6 cellular contexts compared by ENCODE assay signal in genomic region chr16:30996324-30996999, GRCh38. TPM values are rescaled to one million over a fixed set of nuclear protein-coding genes. Genes with fewer than 3 reads are reported as not detected.
A peak's percentile ranks its signal among the peaks of the same experiment; 100 is the strongest.
DNase-seq lines count a peak whose midpoint lies in the region; ATAC-seq and TF ChIP-seq lines count a peak whose summit lies in the region.

No MANE protein-coding gene starts in this region.

- H3K4me1 ChIP-seq in BLaER1 treated with 17β-estradiol and CSF1 and Interleukin-3, amounts not matched to agents 10 nM and 100 nM, result peaks cover 0 to 38% (median 11%) of the 10 kb centered on the region in 10 experiments; a peak in 11 of 20 replicates
- H3K4me1 ChIP-seq in Peyer's patch (peaks cover 0 to 15% (median 7%) of the 10 kb centered on the region in 4 donors), iPS-20b (ENCODE audit: insufficient read depth, low read length) (peaks cover 5% of the 10 kb centered on the region; the same call in 1 of the 2 replicates)

- H3K27ac ChIP-seq in BLaER1 treated with 17β-estradiol and CSF1 and Interleukin-3, amounts not matched to agents 10 nM and 100 nM, result peak overlapping the region in 3 of 11 experiments; percentile 29 to 40 (median 30); a peak in 4 of 22 replicates
- peak overlapping the region; percentile 72 to 88 (median 80) for H3K27ac ChIP-seq in Peyer's patch
- no peak overlapping the region for H3K27ac ChIP-seq in iPS-20b (ENCODE audit: low read length)

- H3K4me3 ChIP-seq in BLaER1 treated with 17β-estradiol and CSF1 and Interleukin-3, amounts not matched to agents 10 nM and 100 nM, result peak overlapping the region in 6 of 10 experiments; percentile 26 to 62 (median 42); a peak in 10 of 20 replicates
- peak overlapping the region; percentile 45 to 58 (median 52) for H3K4me3 ChIP-seq in Peyer's patch
- peak overlapping the region; percentile 85 for H3K4me3 ChIP-seq in iPS-20b (ENCODE audit: low read length)

- peak overlapping the region; percentile 50 to 85 (median 62); a peak in 18 of 22 replicates for H3K4me2 ChIP-seq in BLaER1 treated with 17β-estradiol and CSF1 and Interleukin-3, amounts not matched to agents 10 nM and 100 nM

- no peak for TF ChIP-seq CTCF in Peyer's patch (IDR thresholded peaks at IDR 0.05)

- no peaks in the 10 kb centered on the region for H4K20me1 ChIP-seq in BLaER1 treated with 17β-estradiol and CSF1 and Interleukin-3, amounts not matched to agents 10 nM and 100 nM

- no peaks in the 10 kb centered on the region for H3K9me3 ChIP-seq in BLaER1 treated with 17β-estradiol and CSF1 and Interleukin-3, amounts not matched to agents 10 nM and 100 nM (replicated peaks in 1 of 11)
- H3K9me3 ChIP-seq in Peyer's patch (no peaks in the 10 kb centered on the region), iPS-20b (ENCODE audit: insufficient read depth, low read depth, low read length) (no peaks in the 10 kb centered on the region)

- H3K9ac ChIP-seq in BLaER1 treated with 17β-estradiol and CSF1 and Interleukin-3, amounts not matched to agents 10 nM and 100 nM, result peak overlapping the region in 6 of 11 experiments; percentile 26 to 63 (median 58); a peak in 8 of 22 replicates
- H3K9ac ChIP-seq in iPS-20b (ENCODE audit: low read depth, low read length), result peak overlapping the region; percentile 70; the same call in 1 of the 2 replicates

- peak in 1 of 3 donors; percentile 59 for DNase-seq in Peyer's patch
- no peak for DNase-seq in GM19238 (ENCODE audit: insufficient read length, low spot score)
- DNase-seq in NCI-H2227 (lab: John Stamatoyannopoulos, UW; ENCODE audit: unreplicated experiment), result no peak

- no peak for ATAC-seq in GM18498 (IDR thresholded peaks at IDR 0.05; ENCODE audit: unreplicated experiment)

- no peak for TF ChIP-seq POLR2A in Peyer's patch (IDR thresholded peaks at IDR 0.05)

- no peaks in the 10 kb centered on the region for H3K36me3 ChIP-seq in BLaER1 treated with 17β-estradiol and CSF1 and Interleukin-3, amounts not matched to agents 10 nM and 100 nM
- H3K36me3 ChIP-seq in Peyer's patch (no peaks in the 10 kb centered on the region), iPS-20b (ENCODE audit: insufficient read depth, low read depth, low read length) (no peaks in the 10 kb centered on the region)

- H3K27me3 ChIP-seq in BLaER1 treated with 17β-estradiol and CSF1 and Interleukin-3, amounts not matched to agents 10 nM and 100 nM, result no peaks in the 10 kb centered on the region
- no peaks in the 10 kb centered on the region for H3K27me3 ChIP-seq in Peyer's patch
- H3K27me3 ChIP-seq in iPS-20b (ENCODE audit: insufficient read depth, low read length), result peaks cover 26% of the 10 kb centered on the region

RNA-seq across cellular contexts. Expression of gene HSD3B7, which starts 11.5 kb away (rescaled TPM):
- 10 to 100 TPM; 38.8 to 59.1 (median 52.2) TPM for total RNA-seq in Peyer's patch

RNA-seq across cellular contexts. Expression of gene STX1B, which starts 14.0 kb away (rescaled TPM):
- total RNA-seq in Peyer's patch, result 1 to 10 TPM in 2 of 4 donors, under 1 TPM in 1, not detected in 1; 0.18 to 1.3 (median 1.0) TPM

RNA-seq across cellular contexts. Expression of gene STX4, which starts 36.9 kb away (rescaled TPM):
- 100 to 1,000 TPM in 3 of 4 donors, 10 to 100 TPM in 1; 60.2 to 159 (median 101) TPM for total RNA-seq in Peyer's patch

RNA-seq across cellular contexts. Expression of gene SETD1A, which starts 38.9 kb away (rescaled TPM):
- 10 to 100 TPM in 3 of 4 donors, 1 to 10 TPM in 1; 10.0 to 22.0 (median 16.5) TPM for total RNA-seq in Peyer's patch

RNA-seq across cellular contexts. Expression of gene ORAI3, which starts 47.6 kb away (rescaled TPM):
- total RNA-seq in Peyer's patch, result 10 to 100 TPM; 10.7 to 25.0 (median 20.3) TPM
